8 cellular contexts compared by ENCODE assay signal in genomic region chr22:39173050-39173706, GRCh38. TPM values are rescaled to one million over a fixed set of nuclear protein-coding genes. Genes with fewer than 3 reads are reported as not detected.
DNase-seq lines count a peak whose midpoint lies in the region; ATAC-seq and TF ChIP-seq lines count a peak whose summit lies in the region.

No MANE protein-coding gene starts in this region.

- H3K27me3 ChIP-seq in muscle layer of duodenum (ENCODE audit: low read depth, low read length) (no peaks in the 10 kb centered on the region), suprapubic skin (no peaks in the 10 kb centered on the region), osteoblast (ENCODE audit: insufficient read depth, low read length) (peaks cover 6% of the 10 kb centered on the region)

- H3K9me3 Mint-ChIP-seq in activated CD4-positive, alpha-beta T cell treated with anti-CD3 and anti-CD28 coated beads, Interleukin-2, amount 10 ng/mL, durations not matched to agents 7 days and 5 days: no peaks in the 10 kb centered on the region
- H3K9me3 Mint-ChIP-seq in central memory CD8-positive, alpha-beta T cell: no peaks in the 10 kb centered on the region

- no peaks in the 10 kb centered on the region for H3K36me3 Mint-ChIP-seq in activated CD4-positive, alpha-beta T cell treated with anti-CD3 and anti-CD28 coated beads, Interleukin-2, amount 10 ng/mL, durations not matched to agents 7 days and 5 days (ENCODE audit: low read depth)
- H3K36me3 Mint-ChIP-seq in central memory CD8-positive, alpha-beta T cell (ENCODE audit: insufficient read depth): peaks cover 24% of the 10 kb centered on the region

- H3K4me3 Mint-ChIP-seq in activated CD4-positive, alpha-beta T cell treated with anti-CD3 and anti-CD28 coated beads, Interleukin-2, amount 10 ng/mL, durations not matched to agents 7 days and 5 days: no peak overlapping the region
- H3K4me3 Mint-ChIP-seq in central memory CD8-positive, alpha-beta T cell: peak overlapping the region; percentile 75

- ATAC-seq in central memory CD8-positive, alpha-beta T cell (replicated peaks; ENCODE audit: extremely low read depth, poor library complexity, severe bottlenecking): no peak
- ATAC-seq in GM19397 (IDR thresholded peaks at IDR 0.05; ENCODE audit: unreplicated experiment): no peak

- TF ChIP-seq CTCF in suprapubic skin (IDR thresholded peaks at IDR 0.05) (no peak), osteoblast (IDR thresholded peaks at IDR 0.05; ENCODE audit: extremely low read depth, low read depth, low read length) (no peak)

- CTCF ChIA-PET in activated CD4-positive, alpha-beta T cell treated with anti-CD3 and anti-CD28 coated beads, Interleukin-2, amount 10 ng/mL, durations not matched to agents 7 days and 5 days (lab: Charles Lee): interaction anchor here (0.5 to 2.6 kb wide), 5 partner anchors 9 to 144 kb away, joined by 3 to 10 read pairs (median 3); no protein-coding TSS in a partner anchor

- no peaks in the 10 kb centered on the region for H3K79me2 ChIP-seq in osteoblast (ENCODE audit: insufficient read depth, low read length)

- H3K4me1 Mint-ChIP-seq in activated CD4-positive, alpha-beta T cell treated with anti-CD3 and anti-CD28 coated beads, Interleukin-2, amount 10 ng/mL, durations not matched to agents 7 days and 5 days: peaks cover 56% of the 10 kb centered on the region
- peaks cover 58% of the 10 kb centered on the region for H3K4me1 Mint-ChIP-seq in central memory CD8-positive, alpha-beta T cell

- POLR2A ChIA-PET in activated CD4-positive, alpha-beta T cell treated with anti-CD3 and anti-CD28 coated beads, Interleukin-2, amount 10 ng/mL, durations not matched to agents 7 days and 5 days (lab: Charles Lee): interaction anchor here (0.5 kb wide), 1 partner anchor 229 kb away, joined by 8 read pairs; no protein-coding TSS in a partner anchor

- H4K20me1 ChIP-seq in osteoblast (ENCODE audit: insufficient read depth, low read length): no peaks in the 10 kb centered on the region

- H3K9me3 ChIP-seq in muscle layer of duodenum (ENCODE audit: control insufficient read depth in 1 of 2, low read length in 2 of 2) (no peaks in the 10 kb centered on the region), suprapubic skin (no peaks in the 10 kb centered on the region), osteoblast (ENCODE audit: low read depth, low read length) (no peaks in the 10 kb centered on the region)

- H3K4me1 ChIP-seq in muscle layer of duodenum (ENCODE audit: control insufficient read depth in 1 of 2, insufficient read depth in 2 of 2, low read length in 2 of 2) (peaks cover 18 to 52% of the 10 kb centered on the region in 2 donors), suprapubic skin (peaks cover 58% of the 10 kb centered on the region), osteoblast (ENCODE audit: insufficient read depth, low read length) (peaks cover 41% of the 10 kb centered on the region)

- WGBS in suprapubic skin: 88% methylated on average over 16 of the region's 16 CpGs

- no peak overlapping the region for H2AFZ ChIP-seq in osteoblast (ENCODE audit: low read length)

- TF ChIP-seq EP300 in suprapubic skin (IDR thresholded peaks at IDR 0.05): no peak

- H3K27ac ChIP-seq in muscle layer of duodenum (ENCODE audit: low read length): peak overlapping the region; percentile 64
- H3K27ac ChIP-seq in suprapubic skin: peak overlapping the region; percentile 24
- H3K27ac ChIP-seq in osteoblast (ENCODE audit: low read depth, low read length): no peak overlapping the region

- H3K27me3 Mint-ChIP-seq in activated CD4-positive, alpha-beta T cell treated with anti-CD3 and anti-CD28 coated beads, Interleukin-2, amount 10 ng/mL, durations not matched to agents 7 days and 5 days: no peaks in the 10 kb centered on the region
- H3K27me3 Mint-ChIP-seq in central memory CD8-positive, alpha-beta T cell: peaks cover 11% of the 10 kb centered on the region

- H3K4me3 ChIP-seq in muscle layer of duodenum (ENCODE audit: low read depth in 1 of 2, low read length in 2 of 2) (no peak overlapping the region), suprapubic skin (no peak overlapping the region), osteoblast (ENCODE audit: insufficient read depth, low read length) (no peak overlapping the region)

- DNase-seq in activated CD4-positive, alpha-beta T cell treated with anti-CD3 and anti-CD28 coated beads, Interleukin-2, amount 10 ng/mL, durations not matched to agents 7 days and 5 days: no peak
- DNase-seq in activated CD4-positive, alpha-beta T cell treated with anti-CD3 and anti-CD28 coated beads for 1 hour: no peak
- DNase-seq in central memory CD8-positive, alpha-beta T cell (ENCODE audit: low spot score in 2 of 2): no peak
- DNase-seq in suprapubic skin (ENCODE audit: low spot score in 2 of 2) (peak in 1 of 2 donors; percentile 68), osteoblast (ENCODE audit: insufficient read length, low spot score, missing footprints) (no peak), ecto neural progenitor cell (ENCODE audit: low spot score) (no peak)

- H3K4me2 ChIP-seq in osteoblast (ENCODE audit: insufficient read depth, low read length): no peak overlapping the region

- H3K36me3 ChIP-seq in muscle layer of duodenum (ENCODE audit: control insufficient read depth in 1 of 2, insufficient read depth in 2 of 2, low read length in 2 of 2) (no peaks in the 10 kb centered on the region), suprapubic skin (no peaks in the 10 kb centered on the region), osteoblast (ENCODE audit: insufficient read depth, low read length) (no peaks in the 10 kb centered on the region)

- no peak for TF ChIP-seq POLR2A in suprapubic skin (IDR thresholded peaks at IDR 0.05)

- H3K27ac Mint-ChIP-seq in activated CD4-positive, alpha-beta T cell treated with anti-CD3 and anti-CD28 coated beads, Interleukin-2, amount 10 ng/mL, durations not matched to agents 7 days and 5 days: peak overlapping the region; percentile 76
- peak overlapping the region; percentile 97 for H3K27ac Mint-ChIP-seq in central memory CD8-positive, alpha-beta T cell (ENCODE audit: low read depth)

RNA-seq across cellular contexts. Expression of gene CBX7, which starts 20.7 kb away (rescaled TPM):
- 10 to 100 TPM; 14.9 to 16.0 TPM for total RNA-seq in activated CD4-positive, alpha-beta T cell treated with anti-CD3 and anti-CD28 coated beads, Interleukin-2, amount 10 ng/mL, durations not matched to agents 7 days and 5 days
- 100 to 1,000 TPM in 1 of 4 donors, 10 to 100 TPM in 3; 38.1 to 126 (median 56.3) TPM for total RNA-seq in suprapubic skin
- total RNA-seq in osteoblast: 12.7 and 14.5 TPM in 2 replicates
